18 cellular contexts compared by ENCODE assay signal in genomic region chr14:90496379-90496778, GRCh38.
"Had no signal": no experiment of that assay in that cellular context is flagged by ENCODE, and none has a peak within 500 bp of the region (broad histone marks: within the 10 kb centered on the region; RNA-seq: fewer than 3 reads in every experiment).

No MANE protein-coding gene starts in this region.

- H3K4me3 Mint-ChIP-seq: naive B cell, nephron had no signal

- H3K36me3 Mint-ChIP-seq: naive B cell had no signal

- ATAC-seq: gastroesophageal sphincter, left colon, left ventricle myocardium superior, psoas muscle had no signal

- DNase-seq: dermis blood vessel endothelial cell; esophagus squamous epithelium; foreskin fibroblast; glutamatergic neuron; left colon; left ventricle myocardium superior; mesenchymal stem cell; naive B cell; occipital lobe; retina; sigmoid colon; stimulated activated CD4-positive, alpha-beta T cell treated with anti-CD3 and anti-CD28 coated beads, Interleukin-12 subunit alpha, Interleukin-12 subunit beta, amount 100 ng/mL, for 4 hours; stimulated activated naive CD4-positive, alpha-beta T cell treated with Interleukin-2 at 50 U/mL for 16 hours; upper lobe of left lung; uterus had no signal

- H3K27ac Mint-ChIP-seq: naive B cell, nephron had no signal
